Comparison of ENCODE assay signal across 10 cellular contexts in the genomic region with DNA sequence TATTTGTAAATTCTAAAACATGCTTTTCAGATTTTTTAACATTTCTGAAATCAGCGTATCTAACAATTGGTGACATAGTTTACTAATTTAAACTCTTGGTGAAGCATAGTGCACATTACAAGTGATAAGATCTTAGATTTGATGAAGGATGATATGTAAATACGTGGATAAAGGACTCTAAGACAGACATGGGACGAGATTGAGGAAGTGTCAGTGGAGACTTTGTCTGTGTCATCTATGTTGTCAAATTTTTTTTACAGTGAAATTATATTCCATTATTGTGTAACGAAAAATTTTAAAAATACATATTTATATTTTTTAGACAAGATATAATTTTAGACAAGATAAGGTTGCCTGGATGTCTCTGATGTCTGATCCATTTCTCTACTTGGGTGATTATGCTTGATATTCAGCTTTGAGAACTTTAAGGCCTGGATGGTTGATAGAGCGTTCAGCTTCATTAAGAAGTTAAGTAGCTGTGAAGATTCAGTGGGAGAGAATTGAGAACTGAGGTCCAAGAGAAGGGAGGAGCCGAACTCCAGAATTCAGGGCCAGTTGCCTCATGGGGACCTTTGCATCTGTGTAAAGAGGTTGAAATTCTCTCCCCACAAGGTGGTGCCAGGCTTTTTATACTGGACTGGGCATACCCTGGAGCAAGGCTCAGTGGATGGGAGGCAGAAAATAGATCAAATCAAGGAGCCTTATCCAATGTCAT.
A peak's percentile ranks its signal among the peaks of the same experiment; 100 is the strongest.
DNase-seq lines count a peak whose midpoint lies in the region; ATAC-seq, FAIRE-seq and TF ChIP-seq lines count a peak whose summit lies in the region.
"Had no signal": no experiment of that assay in that cellular context is flagged by ENCODE, and none has a peak within 500 bp of the region (broad histone marks: within the 10 kb centered on the region; RNA-seq: fewer than 3 reads in every experiment).

No MANE protein-coding gene starts in this region.

- TF ChIP-seq POLR2A in H1 (IDR thresholded peaks at IDR 0.05; ENCODE audit: control extremely low read depth in 1 of 2, low read depth in 2 of 2, low read length in 2 of 2): no peak

- CTCF ChIA-PET in H1 (lab: Charles Lee; ENCODE audit: partially characterized antibody): interaction anchor here (0.6 to 1.6 kb wide), 6 partner anchors 17 to 740 kb away, joined by 3 to 5 read pairs (median 4); no protein-coding TSS in a partner anchor

- no peak overlapping the region for H4K8ac ChIP-seq in H1 (ENCODE audit: extremely low read depth, insufficient read depth, low read length)

- H2BK20ac ChIP-seq in H1 (ENCODE audit: low read length): no peak overlapping the region

- H3K4me1 Mint-ChIP-seq in neural progenitor cell: peaks cover 6% of the 10 kb centered on the region

- no peaks in the 10 kb centered on the region for H3K4me1 ChIP-seq in MM.1S (ENCODE audit: low read length)
- no peaks in the 10 kb centered on the region for H3K4me1 ChIP-seq in H1 (replicated peaks in 1 of 4; ENCODE audit: control insufficient read depth in 3 of 4, insufficient read depth in 4 of 4, low read length in 3 of 4)
- peaks cover 7% of the 10 kb centered on the region for H3K4me1 ChIP-seq in neural progenitor cell

- no peak overlapping the region for H3K56ac ChIP-seq in H1 (replicated peaks; ENCODE audit: insufficient read length, low read depth, low read length)

- no peaks in the 10 kb centered on the region; the same call in 1 of the 2 replicates for H3K79me1 ChIP-seq in H1 (ENCODE audit: low read depth, low read length)

- H3K27me3 ChIP-seq in MM.1S (replicated peaks; ENCODE audit: insufficient read depth, low read length) (no peaks in the 10 kb centered on the region), H1 (replicated peaks in 1 of 4; ENCODE audit: control insufficient read depth in 3 of 4, extremely low read depth in 1 of 4, insufficient read depth in 3 of 4, low read length in 3 of 4) (no peaks in the 10 kb centered on the region), neural progenitor cell (no peaks in the 10 kb centered on the region)

- no peak overlapping the region for H4K5ac ChIP-seq in H1 (ENCODE audit: insufficient read length, low read depth, low read length)

- H3K27ac Mint-ChIP-seq in neural progenitor cell: no peak overlapping the region

- H3K36me3 Mint-ChIP-seq in neural progenitor cell: peaks cover 2% of the 10 kb centered on the region

- H4K20me1 ChIP-seq in MM.1S (ENCODE audit: insufficient read depth, low read length): no peaks in the 10 kb centered on the region
- peaks cover 0 to 2% of the 10 kb centered on the region in 2 experiments for H4K20me1 ChIP-seq in H1 (replicated peaks in 1 of 2; ENCODE audit: control insufficient read depth in 1 of 2, insufficient read depth in 2 of 2, low read length in 2 of 2)
- peaks cover 3% of the 10 kb centered on the region for H4K20me1 ChIP-seq in neural progenitor cell (ENCODE audit: low read depth)

- no peak for FAIRE-seq in H1 (lab: Jason Lieb, UNC)

- H2AFZ ChIP-seq in MM.1S (ENCODE audit: low read length): no peak overlapping the region
- H2AFZ ChIP-seq in H1 (ENCODE audit: low read length): no peak overlapping the region
- no peak overlapping the region for H2AFZ ChIP-seq in neural progenitor cell (replicated peaks)

- H3K27me3 Mint-ChIP-seq in neural progenitor cell (ENCODE audit: insufficient read depth, low read depth): no peaks in the 10 kb centered on the region

- TF ChIP-seq CTCF in MM.1S (IDR thresholded peaks at IDR 0.05; ENCODE audit: low read length) (peak; percentile 19; the same call in 1 of the 2 replicates), H1 (IDR thresholded peaks at IDR 0.05; ENCODE audit: control extremely low read depth in 1 of 3, insufficient read depth in 1 of 3, low read depth in 1 of 3, low read length in 3 of 3) (peak in 2 of 3 experiments; percentile 15 to 22; a peak in 2 of 4 replicates), neural progenitor cell (IDR thresholded peaks at IDR 0.05) (peak; percentile 33), coronary artery (IDR thresholded peaks at IDR 0.05) (no peak)

- H2BK120ac ChIP-seq in H1 (replicated peaks; ENCODE audit: low read depth, low read length): no peak overlapping the region

- no peaks in the 10 kb centered on the region for H3K9me2 ChIP-seq in MM.1S (replicated peaks; ENCODE audit: insufficient read depth, low read length)

- H3K4me3 ChIP-seq in MM.1S (ENCODE audit: low read length): no peak overlapping the region
- H3K4me3 ChIP-seq in H1 (ENCODE audit: extremely low read depth in 1 of 4, insufficient read depth in 2 of 4, low read depth in 3 of 4, low read length in 4 of 4): no peak overlapping the region
- H3K4me3 ChIP-seq in neural progenitor cell: no peak overlapping the region
- H3K4me3 ChIP-seq in coronary artery: no peak overlapping the region

- no peak overlapping the region for H3K18ac ChIP-seq in H1 (ENCODE audit: extremely low read depth, low read length)

- H2BK5ac ChIP-seq in H1 (ENCODE audit: low read depth, low read length): no peak overlapping the region

- H3K9me3 Mint-ChIP-seq in neural progenitor cell: no peaks in the 10 kb centered on the region

- H3K79me2 ChIP-seq in MM.1S (ENCODE audit: low read length) (peaks cover 38% of the 10 kb centered on the region), H1 (ENCODE audit: control insufficient read depth in 1 of 2, insufficient read depth in 2 of 2, low read length in 2 of 2) (peaks cover 0 to 15% of the 10 kb centered on the region in 2 experiments; a peak in 1 of 4 replicates), neural progenitor cell (ENCODE audit: low read depth) (peaks cover 24% of the 10 kb centered on the region)

- H3K4me2 ChIP-seq in MM.1S (ENCODE audit: low read depth, low read length): no peak overlapping the region
- no peak overlapping the region for H3K4me2 ChIP-seq in H1 (ENCODE audit: insufficient read depth in 1 of 2, low read depth in 2 of 2, low read length in 2 of 2)
- no peak overlapping the region for H3K4me2 ChIP-seq in neural progenitor cell

- H3K9ac ChIP-seq in MM.1S (ENCODE audit: low read length) (no peak overlapping the region), H1 (replicated peaks in 1 of 4; ENCODE audit: extremely low read depth in 1 of 4, low read depth in 3 of 4, low read length in 3 of 4) (no peak overlapping the region), neural progenitor cell (no peak overlapping the region)

- H2BK12ac ChIP-seq in H1 (ENCODE audit: low read depth, low read length): no peak overlapping the region

- DNase-seq in NCI-H146 (lab: John Stamatoyannopoulos, UW) (peak; percentile 22), NCI-H146 treated with DMSO at 0.1 percent for 48 hours (lab: John Stamatoyannopoulos, UW; ENCODE audit: unreplicated experiment) (no peak), MM.1S (no peak), H1 (ENCODE audit: low read depth in 1 of 2, low spot score in 2 of 2) (no peak), neural progenitor cell (ENCODE audit: low spot score) (peak; percentile 39), cortex of kidney (lab: John Stamatoyannopoulos, UW) (no peak), coronary artery (ENCODE audit: low spot score) (no peak)
- DNase-seq: activated CD4-positive, CD25-positive, alpha-beta regulatory T cell treated with anti-CD3 and anti-CD28 coated beads, Interleukin-2, amount 50 U/mL, for 72 hours; stimulated activated naive CD8-positive, alpha-beta T cell treated with anti-CD3 and anti-CD28 coated beads, Interleukin-15, Interleukin-2, amounts not matched to agents 100 U/mL and 50 U/mL, for 24 hours had no signal

- TF ChIP-seq EP300 in H1 (IDR thresholded peaks at IDR 0.05; ENCODE audit: borderline replicate concordance in 1 of 2, low read depth in 2 of 2, low read length in 2 of 2): no peak

- H3K36me3 ChIP-seq in MM.1S (replicated peaks; ENCODE audit: insufficient read depth, low read length) (no peaks in the 10 kb centered on the region), H1 (ENCODE audit: control insufficient read depth in 2 of 4, insufficient read depth in 4 of 4, low read length in 3 of 4) (no peaks in the 10 kb centered on the region), neural progenitor cell (no peaks in the 10 kb centered on the region)

- H3K4ac ChIP-seq in H1 (replicated peaks; ENCODE audit: insufficient read length, low read depth, low read length): no peak overlapping the region

- POLR2A ChIA-PET in H1 (lab: Charles Lee; ENCODE audit: partially characterized antibody): no interaction called here

- no peaks in the 10 kb centered on the region for H3K9me3 ChIP-seq in MM.1S (replicated peaks; ENCODE audit: insufficient read depth, low read length)
- H3K9me3 ChIP-seq in H1 (ENCODE audit: insufficient read depth in 2 of 2, low read depth in 1 of 2, low read length in 1 of 2): no peaks in the 10 kb centered on the region
- no peaks in the 10 kb centered on the region for H3K9me3 ChIP-seq in neural progenitor cell (ENCODE audit: low read depth)

- H2BK15ac ChIP-seq in H1 (ENCODE audit: low read length): no peak overlapping the region

- no peak overlapping the region for H3K14ac ChIP-seq in H1 (ENCODE audit: insufficient read length)

- peak; percentile 30 to 37; a peak in 3 of 4 replicates for TF ChIP-seq RAD21 in H1 (IDR thresholded peaks at IDR 0.05 in 1 of 2, conservative IDR thresholded peaks at IDR 0.05 in 1 of 2; ENCODE audit: low read depth in 2 of 2, low read length in 2 of 2)

- H3K23me2 ChIP-seq in H1 (ENCODE audit: low read depth, low read length): no peaks in the 10 kb centered on the region

- no peak for ATAC-seq in HG03196 (IDR thresholded peaks at IDR 0.05; ENCODE audit: unreplicated experiment)
- ATAC-seq: stimulated activated naive CD8-positive, alpha-beta T cell treated with anti-CD3 and anti-CD28 coated beads, Interleukin-15, Interleukin-2, amounts not matched to agents 100 U/mL and 50 U/mL, for 24 hours had no signal

- no peak overlapping the region for H4K91ac ChIP-seq in H1 (replicated peaks; ENCODE audit: insufficient read length, low read length)

- H3K23ac ChIP-seq in H1 (ENCODE audit: insufficient read length): no peak overlapping the region

- H3K27ac ChIP-seq in MM.1S (ENCODE audit: low read length) (no peak overlapping the region), H1 (ENCODE audit: low read depth, low read length) (no peak overlapping the region), neural progenitor cell (no peak overlapping the region), coronary artery (no peak overlapping the region)

- WGBS in H1 (ENCODE audit: extremely low coverage in 1 of 2, insufficient coverage in 1 of 2, insufficient read length in 1 of 2, insufficient replicate concordance in 2 of 2, low coverage in 1 of 2, low lambda C conversion rate in 2 of 2, missing lambda C conversion rate in 1 of 2), 2 experiments: 87% methylated on average over 6 of the region's 6 CpGs; no CpG with 5 or more reads in 1 of the 2 experiments

- H3F3A ChIP-seq in MM.1S (ENCODE audit: insufficient read depth, low read length) (no peaks in the 10 kb centered on the region), neural progenitor cell (ENCODE audit: low read depth) (no peaks in the 10 kb centered on the region)

- H3K4me3 Mint-ChIP-seq in neural progenitor cell: no peak overlapping the region

- H2AK5ac ChIP-seq in H1 (ENCODE audit: low read depth, low read length): no peak overlapping the region

TF ChIP-seq in H1, 55 proteins besides CTCF, POLR2A, EP300 and RAD21:
- TF ChIP-seq NRF1 (IDR thresholded peaks at IDR 0.05; ENCODE audit: low read depth, low read length): no peak

Comparison
In these comparisons a context has a peak if more than half of its experiments do, and no peak if none do; other contexts are left out.
1. DNase-seq: peak in NCI-H146 (single experiment) and neural progenitor cell (single experiment); none in NCI-H146 treated with DMSO at 0.1 percent for 48 hours (single experiment), MM.1S (single experiment), H1 (0 of 2), cortex of kidney (single experiment) and coronary artery (single experiment).